ENCODE assay signal across 8 cellular contexts in genomic region chr19:48810151-48810550, GRCh38. TPM values are rescaled to one million over a fixed set of nuclear protein-coding genes. Genes with fewer than 3 reads are reported as not detected.
A peak's percentile ranks its signal among the peaks of the same experiment; 100 is the strongest.
DNase-seq lines count a peak whose midpoint lies in the region; ATAC-seq and TF ChIP-seq lines count a peak whose summit lies in the region.

No MANE protein-coding gene starts in this region.

- H4K20me1 ChIP-seq in GM23248 (ENCODE audit: insufficient read depth): no peaks in the 10 kb centered on the region

- no peak overlapping the region for H3K27ac ChIP-seq in GM23248
- 0 out of 2 replicates have a peak overlapping the region, but pooled peaks have one; percentile 8 for H3K27ac ChIP-seq in SK-N-MC
- H3K27ac ChIP-seq in skeletal muscle tissue (ENCODE audit: low read depth, low read length): peak overlapping the region; percentile 96

- no peaks in the 10 kb centered on the region for H3K79me2 ChIP-seq in GM23248 (ENCODE audit: insufficient read depth)

- H3K9ac ChIP-seq in GM23248 (peak overlapping the region; percentile 79), SK-N-MC (ENCODE audit: insufficient read length) (peak overlapping the region; percentile 85), skeletal muscle tissue (ENCODE audit: low read depth in 1 of 3, low read length in 3 of 3) (peak overlapping the region; percentile 77 to 90 (median 88))

- ATAC-seq in HG03139 (IDR thresholded peaks at IDR 0.05; ENCODE audit: unreplicated experiment) (no peak), GM21423 (IDR thresholded peaks at IDR 0.05; ENCODE audit: unreplicated experiment) (no peak)

- no peaks in the 10 kb centered on the region for H3K27me3 ChIP-seq in GM23248 (replicated peaks; ENCODE audit: insufficient read depth)
- no peaks in the 10 kb centered on the region for H3K27me3 ChIP-seq in skeletal muscle tissue (ENCODE audit: control insufficient read depth in 3 of 3, insufficient read depth in 3 of 3, low read length in 3 of 3)

- no peaks in the 10 kb centered on the region for H3K9me3 ChIP-seq in GM23248 (ENCODE audit: low read depth)
- H3K9me3 ChIP-seq in SK-N-MC (ENCODE audit: low read depth, low read length): no peaks in the 10 kb centered on the region
- no peaks in the 10 kb centered on the region for H3K9me3 ChIP-seq in skeletal muscle tissue (ENCODE audit: control insufficient read depth in 3 of 3, low read length in 3 of 3)

- H3K4me2 ChIP-seq in GM23248 (ENCODE audit: unreplicated experiment): peak overlapping the region; percentile 77

- no peaks in the 10 kb centered on the region for H3K9me2 ChIP-seq in GM23248 (ENCODE audit: insufficient read depth)

- no peaks in the 10 kb centered on the region for H3K36me3 ChIP-seq in GM23248 (ENCODE audit: low read depth)
- no peaks in the 10 kb centered on the region for H3K36me3 ChIP-seq in SK-N-MC (ENCODE audit: insufficient read depth, low read length)
- peaks cover 0 to 7% (median 3%) of the 10 kb centered on the region in 3 donors for H3K36me3 ChIP-seq in skeletal muscle tissue (ENCODE audit: control insufficient read depth in 3 of 3, insufficient read depth in 3 of 3, low read length in 3 of 3)

- TF ChIP-seq CTCF in fibroblast of the aortic adventitia (IDR thresholded peaks at IDR 0.05; ENCODE audit: insufficient read depth, low read length): no peak

- H3F3A ChIP-seq in GM23248 (ENCODE audit: insufficient read depth): no peaks in the 10 kb centered on the region

- peak; percentile 28 for DNase-seq in GM23248
- DNase-seq in SK-N-MC (ENCODE audit: low read depth, low spot score): no peak
- no peak for DNase-seq in fibroblast of the aortic adventitia (ENCODE audit: low read depth)
- DNase-seq in activated effector memory CD4-positive, alpha-beta T cell treated with Interleukin-2 at 50 U/mL for 16 hours: no peak
- DNase-seq in iPS-NIHi11 (ENCODE audit: low spot score): no peak

- peak overlapping the region; percentile 81 for H2AFZ ChIP-seq in GM23248

- peak overlapping the region; percentile 76 for H3K4me3 ChIP-seq in GM23248
- H3K4me3 ChIP-seq in SK-N-MC: peak overlapping the region; percentile 96
- peak overlapping the region; percentile 76 for H3K4me3 ChIP-seq in fibroblast of the aortic adventitia (ENCODE audit: low read depth, low read length)
- peak overlapping the region; percentile 72 to 76 (median 75) for H3K4me3 ChIP-seq in skeletal muscle tissue (ENCODE audit: low read length in 3 of 3)

- H3K4me1 ChIP-seq in GM23248 (ENCODE audit: insufficient read depth): no peaks in the 10 kb centered on the region
- peaks cover 19 to 48% (median 43%) of the 10 kb centered on the region in 3 donors for H3K4me1 ChIP-seq in skeletal muscle tissue (ENCODE audit: control insufficient read depth in 3 of 3, insufficient read depth in 3 of 3, low read length in 3 of 3)

- WGBS in GM23248 (ENCODE audit: low coverage in 1 of 2, low lambda C conversion rate in 2 of 2, missing lambda C conversion rate in 2 of 2), 2 experiments: 21 to 23% methylated on average over 7 of the region's 7 CpGs

- in situ Hi-C loops in GM23248 (cut with MboI): no loop called here

RNA-seq across cellular contexts. Expression of gene BCAT2, which starts 0.7 kb away (rescaled TPM):
- 29.7 and 34.7 TPM in 2 replicates for total RNA-seq in GM23248 (2014; rRNA removed; shearing (Covaris generic))
- polyA plus RNA-seq in GM23248 (2016; fragmentation: Nextera tagmentation; extraction: Ambion mirVana): 48.5 and 51.2 TPM in 2 replicates
- 9.6 and 30.4 TPM in 2 replicates for total RNA-seq in fibroblast of the aortic adventitia (ENCODE audit: low replicate concordance)
- total RNA-seq in skeletal muscle tissue: 13.6 TPM

RNA-seq across cellular contexts. Expression of gene HSD17B14, which starts 26.1 kb away (rescaled TPM):
- 2.6 and 3.9 TPM in 2 replicates for total RNA-seq in GM23248 (2014; rRNA removed; shearing (Covaris generic))
- 3.7 and 4.4 TPM in 2 replicates for polyA plus RNA-seq in GM23248 (2016; fragmentation: Nextera tagmentation; extraction: Ambion mirVana)
- total RNA-seq in fibroblast of the aortic adventitia (ENCODE audit: low replicate concordance) (3.6 and 25.5 TPM in 2 replicates), skeletal muscle tissue (0.52 TPM)

RNA-seq across cellular contexts. Expression of gene FGF21, which starts 54.8 kb away (rescaled TPM):
- not detected in 2 replicates for total RNA-seq in GM23248 (2014; rRNA removed; shearing (Covaris generic))
- polyA plus RNA-seq in GM23248 (2016; fragmentation: Nextera tagmentation; extraction: Ambion mirVana): not detected in 2 replicates
- total RNA-seq in fibroblast of the aortic adventitia (ENCODE audit: low replicate concordance) (not detected in 2 replicates), skeletal muscle tissue (not detected)

RNA-seq across cellular contexts. Expression of gene FUT1, which starts 57.7 kb away (rescaled TPM):
- total RNA-seq in GM23248 (2014; rRNA removed; shearing (Covaris generic)): not detected in 2 replicates
- not detected in 2 replicates for polyA plus RNA-seq in GM23248 (2016; fragmentation: Nextera tagmentation; extraction: Ambion mirVana)
- total RNA-seq in fibroblast of the aortic adventitia (ENCODE audit: low replicate concordance): under 0.01 TPM in 1 of 2 replicates, not detected in the other
- total RNA-seq in skeletal muscle tissue: 1.0 TPM

RNA-seq across cellular contexts. Expression of gene PLEKHA4, which starts 58.3 kb away (rescaled TPM):
- 12.3 and 14.2 TPM in 2 replicates for total RNA-seq in GM23248 (2014; rRNA removed; shearing (Covaris generic))
- 16.6 and 19.4 TPM in 2 replicates for polyA plus RNA-seq in GM23248 (2016; fragmentation: Nextera tagmentation; extraction: Ambion mirVana)
- total RNA-seq in fibroblast of the aortic adventitia (ENCODE audit: low replicate concordance) (28.9 and 44.0 TPM in 2 replicates), skeletal muscle tissue (14.1 TPM)
